Comparison of ENCODE assay signal across 21 cellular contexts in genomic region chr2:186884585-186884984, GRCh38. TPM values are rescaled to one million over a fixed set of nuclear protein-coding genes. Genes with fewer than 3 reads are reported as not detected.
A peak's percentile ranks its signal among the peaks of the same experiment; 100 is the strongest.
DNase-seq lines count a peak whose midpoint lies in the region; ATAC-seq lines count a peak whose summit lies in the region.
"Had no signal": no experiment of that assay in that cellular context is flagged by ENCODE, and none has a peak within 500 bp of the region (broad histone marks: within the 10 kb centered on the region; RNA-seq: fewer than 3 reads in every experiment).

No MANE protein-coding gene starts in this region.

- no peak overlapping the region for H3K27ac ChIP-seq in naive thymus-derived CD4-positive, alpha-beta T cell (ENCODE audit: low read depth, low read length)

- no peak overlapping the region for H3K4me3 ChIP-seq in naive thymus-derived CD4-positive, alpha-beta T cell (ENCODE audit: low read length)

- peaks cover 3 to 23% (median 6%) of the 10 kb centered on the region in 11 donors for H3K9me3 Mint-ChIP-seq in naive thymus-derived CD4-positive, alpha-beta T cell

- no peaks in the 10 kb centered on the region for H3K4me1 ChIP-seq in naive thymus-derived CD4-positive, alpha-beta T cell (ENCODE audit: control insufficient read depth in 2 of 2, insufficient read depth in 2 of 2, low read length in 2 of 2)

- POLR2A ChIA-PET in naive thymus-derived CD4-positive, alpha-beta T cell (lab: Charles Lee): no interaction called here

- DNase-seq in GF-D8 (lab: John Stamatoyannopoulos, UW) (peak; percentile 43), NCI-H2227 treated with DMSO at 0.1 percent for 48 hours (lab: John Stamatoyannopoulos, UW) (peak; percentile 39), dermis blood vessel endothelial cell (peak; percentile 98), NCI-H2107 (lab: John Stamatoyannopoulos, UW) (no peak), amniotic stem cell (lab: John Stamatoyannopoulos, UW) (no peak)
- DNase-seq in naive thymus-derived CD4-positive, alpha-beta T cell: no peak
- DNase-seq in activated effector memory CD4-positive, alpha-beta T cell treated with Interleukin-2 at 50 U/mL for 16 hours: no peak
- DNase-seq: activated CD4-positive, alpha-beta T cell treated with anti-CD3 and anti-CD28 coated beads for 48 hours; activated CD8-positive, alpha-beta memory T cell treated with anti-CD3 and anti-CD28 coated beads, Interleukin-2, amount 50 U/mL, for 4 hours; aorta; DMS153; GOT3; kidney glomerular epithelial cell; NCI-H1694 treated with DMSO at 0.1 percent for 48 hours; NCI-H510A; nucleus accumbens; SHP77 treated with DMSO at 0.1 percent for 48 hours; T-helper 9 cell had no signal

- H3K4me3 Mint-ChIP-seq in naive thymus-derived CD4-positive, alpha-beta T cell: no peak overlapping the region
- H3K4me3 Mint-ChIP-seq: stimulated activated memory B cell treated with anti-CD40 and anti-IgM and Interleukin-4, amounts not matched to agents 10 μg/mL and 1 μg/mL and 100 μg/mL, for 72 hours had no signal

- H3K4me1 Mint-ChIP-seq in naive thymus-derived CD4-positive, alpha-beta T cell: no peaks in the 10 kb centered on the region
- H3K4me1 Mint-ChIP-seq: stimulated activated memory B cell treated with anti-CD40 and anti-IgM and Interleukin-4, amounts not matched to agents 10 μg/mL and 1 μg/mL and 100 μg/mL, for 72 hours had no signal

- intact Hi-C loops in naive thymus-derived CD4-positive, alpha-beta T cell (cut with micrococcal nuclease): no loop called here

- H3K27ac Mint-ChIP-seq in naive thymus-derived CD4-positive, alpha-beta T cell: no peak overlapping the region
- H3K27ac Mint-ChIP-seq: stimulated activated memory B cell treated with anti-CD40 and anti-IgM and Interleukin-4, amounts not matched to agents 10 μg/mL and 1 μg/mL and 100 μg/mL, for 72 hours had no signal

- no peaks in the 10 kb centered on the region for H3K36me3 Mint-ChIP-seq in naive thymus-derived CD4-positive, alpha-beta T cell
- H3K36me3 Mint-ChIP-seq: stimulated activated memory B cell treated with anti-CD40 and anti-IgM and Interleukin-4, amounts not matched to agents 10 μg/mL and 1 μg/mL and 100 μg/mL, for 72 hours had no signal

- peaks cover 0 to 2% (median 0%) of the 10 kb centered on the region in 5 donors for H3K27me3 Mint-ChIP-seq in naive thymus-derived CD4-positive, alpha-beta T cell
- H3K27me3 Mint-ChIP-seq: stimulated activated memory B cell treated with anti-CD40 and anti-IgM and Interleukin-4, amounts not matched to agents 10 μg/mL and 1 μg/mL and 100 μg/mL, for 72 hours had no signal

- peak; percentile 65 for ATAC-seq in naive thymus-derived CD4-positive, alpha-beta T cell
- ATAC-seq: stimulated activated memory B cell treated with anti-CD40 and anti-IgM and Interleukin-4, amounts not matched to agents 10 μg/mL and 1 μg/mL and 100 μg/mL, for 72 hours had no signal

- H3K9me3 ChIP-seq in naive thymus-derived CD4-positive, alpha-beta T cell (ENCODE audit: control insufficient read depth in 2 of 3, low read length in 3 of 3): no peaks in the 10 kb centered on the region

- CTCF ChIA-PET in naive thymus-derived CD4-positive, alpha-beta T cell (lab: Charles Lee): no interaction called here

- no peaks in the 10 kb centered on the region for H3K36me3 ChIP-seq in naive thymus-derived CD4-positive, alpha-beta T cell (ENCODE audit: control insufficient read depth in 2 of 3, insufficient read depth in 3 of 3, low read length in 3 of 3)

- no peaks in the 10 kb centered on the region for H3K27me3 ChIP-seq in naive thymus-derived CD4-positive, alpha-beta T cell (ENCODE audit: control insufficient read depth in 2 of 2, insufficient read depth in 2 of 2, low read length in 2 of 2)

RNA-seq across cellular contexts. Expression of gene ZSWIM2, which starts 35.6 kb away (rescaled TPM):
- not detected in 2 replicates for total RNA-seq in dermis blood vessel endothelial cell
- not detected for total RNA-seq in naive thymus-derived CD4-positive, alpha-beta T cell
- polyA plus RNA-seq in naive thymus-derived CD4-positive, alpha-beta T cell: not detected
- total RNA-seq: aorta, mononuclear cell had no signal
- polyA plus RNA-seq: aorta, thymus had no signal

Comparison
In these comparisons a context has a peak if more than half of its experiments do, and no peak if none do; other contexts are left out.
1. DNase-seq: peak in GF-D8 (single experiment), NCI-H2227 treated with DMSO at 0.1 percent for 48 hours (single experiment) and dermis blood vessel endothelial cell (single experiment); none in naive thymus-derived CD4-positive, alpha-beta T cell (0 of 9), NCI-H2107 (single experiment), amniotic stem cell (single experiment) and activated effector memory CD4-positive, alpha-beta T cell treated with Interleukin-2 at 50 U/mL for 16 hours (single experiment).